Comparison of ENCODE assay signal across 16 cellular contexts in genomic region chr18:55102508-55102907, GRCh38.
A peak's percentile ranks its signal among the peaks of the same experiment; 100 is the strongest.
DNase-seq lines count a peak whose midpoint lies in the region; ATAC-seq and TF ChIP-seq lines count a peak whose summit lies in the region.
"Had no signal": no experiment of that assay in that cellular context is flagged by ENCODE, and none has a peak within 500 bp of the region (broad histone marks: within the 10 kb centered on the region; RNA-seq: fewer than 3 reads in every experiment).

No MANE protein-coding gene starts in this region.

- intact Hi-C loops in MCF 10A (cut with micrococcal nuclease) (no loop called here), mammary epithelial cell (cut with micrococcal nuclease) (loop anchor here (5.0 kb wide), 1 partner anchor 40 kb away; no protein-coding TSS in a partner anchor), left lung (cut with DNase I) (no loop called here)
- intact Hi-C loops in activated T-helper 2 cell treated with anti-CD3 and anti-CD28 coated beads, Interferon-gamma antibody, Interleukin-2, Interleukin-4, amounts not matched to agents 10 μg/mL and 5 μg/mL and 100 μg/mL, durations not matched to agents 14 hours and 24 hours and 36 hours (cut with micrococcal nuclease), result no loop called here

- H3K9me3 ChIP-seq in mammary epithelial cell (replicated peaks; ENCODE audit: insufficient read depth, low read length) (no peaks in the 10 kb centered on the region), left lung (no peaks in the 10 kb centered on the region)

- POLR2A ChIA-PET in MCF 10A (lab: Yijun Ruan, JAX), result no interaction called here

- in situ Hi-C loops in mammary epithelial cell (cut with MboI; ENCODE audit: low sequenced_read_pairs in 2 of 2), result loop anchor here in 1 of 2 donors (10.0 kb wide), 1 partner anchor 112 kb away; no protein-coding TSS in a partner anchor

- H3K4me1 ChIP-seq in mammary epithelial cell (ENCODE audit: insufficient read depth, low read length), result peaks cover 15% of the 10 kb centered on the region
- no peaks in the 10 kb centered on the region for H3K4me1 ChIP-seq in left lung

- ATAC-seq in left lung (peak; percentile 70), GM18519 (IDR thresholded peaks at IDR 0.05; ENCODE audit: low FRiP score, unreplicated experiment) (no peak)

- H3K27ac ChIP-seq in mammary epithelial cell (ENCODE audit: insufficient read depth, low read depth, low read length) (no peak overlapping the region), left lung (no peak overlapping the region)

- H3K4me3 Mint-ChIP-seq in MCF 10A (ENCODE audit: unreplicated experiment), result no peak overlapping the region
- H3K4me3 Mint-ChIP-seq in activated T-helper 2 cell treated with anti-CD3 and anti-CD28 coated beads, Interferon-gamma antibody, Interleukin-2, Interleukin-4, amounts not matched to agents 10 μg/mL and 5 μg/mL and 100 μg/mL, durations not matched to agents 14 hours and 24 hours and 36 hours (ENCODE audit: low read depth), result no peak overlapping the region
- H3K4me3 Mint-ChIP-seq: CD4-positive, alpha-beta T cell had no signal

- H3K36me3 Mint-ChIP-seq in MCF 10A (ENCODE audit: insufficient read depth, unreplicated experiment), result no peaks in the 10 kb centered on the region
- H3K36me3 Mint-ChIP-seq in activated T-helper 2 cell treated with anti-CD3 and anti-CD28 coated beads, Interferon-gamma antibody, Interleukin-2, Interleukin-4, amounts not matched to agents 10 μg/mL and 5 μg/mL and 100 μg/mL, durations not matched to agents 14 hours and 24 hours and 36 hours (ENCODE audit: low read depth), result no peaks in the 10 kb centered on the region

- H3K27me3 Mint-ChIP-seq in MCF 10A (ENCODE audit: insufficient read depth, unreplicated experiment), result no peaks in the 10 kb centered on the region
- H3K27me3 Mint-ChIP-seq in activated T-helper 2 cell treated with anti-CD3 and anti-CD28 coated beads, Interferon-gamma antibody, Interleukin-2, Interleukin-4, amounts not matched to agents 10 μg/mL and 5 μg/mL and 100 μg/mL, durations not matched to agents 14 hours and 24 hours and 36 hours (ENCODE audit: low read depth), result no peaks in the 10 kb centered on the region

- H2AFZ ChIP-seq in mammary epithelial cell (ENCODE audit: low read depth, low read length), result no peak overlapping the region

- H3K36me3 ChIP-seq in mammary epithelial cell (ENCODE audit: insufficient read depth, low read length) (no peaks in the 10 kb centered on the region), left lung (no peaks in the 10 kb centered on the region)

- BruUV-seq in MCF 10A (replicated peaks; lab: Mats Ljungman, UMichigan) (no TSS peak), mammary epithelial cell (replicated peaks; lab: Mats Ljungman, UMichigan) (no TSS peak)

- dilution Hi-C loops in mammary epithelial cell (cut with HindIII; ENCODE audit: low sequenced_read_pairs), result no loop called here

- WGBS in mammary epithelial cell (ENCODE audit: low coverage, missing lambda C conversion rate), result 73% methylated on average over 3 of the region's 3 CpGs

- H3K27me3 ChIP-seq in mammary epithelial cell (ENCODE audit: insufficient read depth, low read length) (no peaks in the 10 kb centered on the region), left lung (no peaks in the 10 kb centered on the region)

- no peaks in the 10 kb centered on the region for H3K79me2 ChIP-seq in mammary epithelial cell (ENCODE audit: insufficient read depth, low read length)

- no peak overlapping the region for H3K27ac Mint-ChIP-seq in MCF 10A (ENCODE audit: low read depth, unreplicated experiment)
- H3K27ac Mint-ChIP-seq in activated T-helper 2 cell treated with anti-CD3 and anti-CD28 coated beads, Interferon-gamma antibody, Interleukin-2, Interleukin-4, amounts not matched to agents 10 μg/mL and 5 μg/mL and 100 μg/mL, durations not matched to agents 14 hours and 24 hours and 36 hours, result no peak overlapping the region
- H3K27ac Mint-ChIP-seq: CD4-positive, alpha-beta T cell had no signal

- no peak overlapping the region for H3K4me3 ChIP-seq in mammary epithelial cell (replicated peaks in 1 of 3; ENCODE audit: insufficient read depth in 1 of 3, low read depth in 2 of 3, low read length in 3 of 3)
- H3K4me3 ChIP-seq in left lung, result no peak overlapping the region

- DNase-seq in MCF 10A (ENCODE audit: unreplicated experiment) (peak; percentile 27), mammary epithelial cell (no peak), NCI-H510A treated with DMSO at 0.1 percent for 48 hours (lab: John Stamatoyannopoulos, UW) (peak; percentile 69), left lung (no peak), NCI-H146 treated with DMSO at 0.1 percent for 48 hours (lab: John Stamatoyannopoulos, UW; ENCODE audit: unreplicated experiment) (no peak), COR-L47 (lab: John Stamatoyannopoulos, UW) (no peak)
- DNase-seq in activated T-helper 2 cell treated with anti-CD3 and anti-CD28 coated beads, Interferon-gamma antibody, Interleukin-2, Interleukin-4, amounts not matched to agents 10 μg/mL and 5 μg/mL and 100 μg/mL, durations not matched to agents 14 hours and 24 hours and 36 hours (ENCODE audit: low spot score), result no peak
- DNase-seq: AML-193; CD4-positive, alpha-beta T cell; HCEC 1CT; IMR-90; Kasumi-1; NCI-H1417 treated with DMSO at 0.1 percent for 48 hours; NCI-H2081; OCI-M1 had no signal

- H3K9me3 Mint-ChIP-seq in MCF 10A (ENCODE audit: unreplicated experiment), result no peaks in the 10 kb centered on the region
- H3K9me3 Mint-ChIP-seq in activated T-helper 2 cell treated with anti-CD3 and anti-CD28 coated beads, Interferon-gamma antibody, Interleukin-2, Interleukin-4, amounts not matched to agents 10 μg/mL and 5 μg/mL and 100 μg/mL, durations not matched to agents 14 hours and 24 hours and 36 hours, result no peaks in the 10 kb centered on the region
- H3K9me3 Mint-ChIP-seq: CD4-positive, alpha-beta T cell had no signal

- CTCF ChIA-PET in MCF 10A (lab: Yijun Ruan, JAX), result interaction anchor here (0.5 kb wide), 1 partner anchor 250 kb away, joined by 3 read pairs; no protein-coding TSS in a partner anchor
- CTCF ChIA-PET in mammary epithelial cell (lab: Charles Lee; ENCODE audit: low non-redundant PET), result no interaction called here

- H4K20me1 ChIP-seq in mammary epithelial cell (ENCODE audit: insufficient read depth, low read length), result no peaks in the 10 kb centered on the region

- H3K9ac ChIP-seq in mammary epithelial cell (ENCODE audit: insufficient read depth, low read length), result no peak overlapping the region

- H3K4me1 Mint-ChIP-seq in MCF 10A (ENCODE audit: insufficient read depth, unreplicated experiment), result peaks cover 11% of the 10 kb centered on the region
- H3K4me1 Mint-ChIP-seq in activated T-helper 2 cell treated with anti-CD3 and anti-CD28 coated beads, Interferon-gamma antibody, Interleukin-2, Interleukin-4, amounts not matched to agents 10 μg/mL and 5 μg/mL and 100 μg/mL, durations not matched to agents 14 hours and 24 hours and 36 hours (ENCODE audit: low read depth), result no peaks in the 10 kb centered on the region

- TF ChIP-seq CTCF in MCF 10A (IDR thresholded peaks at IDR 0.05; ENCODE audit: unreplicated experiment) (no peak), mammary epithelial cell (conservative IDR thresholded peaks at IDR 0.05 in 1 of 2, IDR thresholded peaks at IDR 0.05 in 1 of 2; ENCODE audit: extremely low read depth in 1 of 2, insufficient read depth in 1 of 2, low read depth in 1 of 2, low read length in 2 of 2) (no peak), left lung (IDR thresholded peaks at IDR 0.05) (no peak)

- no peak overlapping the region for H3K4me2 ChIP-seq in mammary epithelial cell (ENCODE audit: insufficient read depth, low read depth, low read length)

Comparison
In these comparisons a context has a peak if more than half of its experiments do, and no peak if none do; other contexts are left out.
1. DNase-seq: peak in MCF 10A (single experiment) and NCI-H510A treated with DMSO at 0.1 percent for 48 hours (single experiment); none in mammary epithelial cell (single experiment), left lung (0 of 2), NCI-H146 treated with DMSO at 0.1 percent for 48 hours (single experiment), activated T-helper 2 cell treated with anti-CD3 and anti-CD28 coated beads, Interferon-gamma antibody, Interleukin-2, Interleukin-4, amounts not matched to agents 10 μg/mL and 5 μg/mL and 100 μg/mL, durations not matched to agents 14 hours and 24 hours and 36 hours (single experiment) and COR-L47 (single experiment).